ENCODE assay signal across 24 cellular contexts in the genomic region with DNA sequence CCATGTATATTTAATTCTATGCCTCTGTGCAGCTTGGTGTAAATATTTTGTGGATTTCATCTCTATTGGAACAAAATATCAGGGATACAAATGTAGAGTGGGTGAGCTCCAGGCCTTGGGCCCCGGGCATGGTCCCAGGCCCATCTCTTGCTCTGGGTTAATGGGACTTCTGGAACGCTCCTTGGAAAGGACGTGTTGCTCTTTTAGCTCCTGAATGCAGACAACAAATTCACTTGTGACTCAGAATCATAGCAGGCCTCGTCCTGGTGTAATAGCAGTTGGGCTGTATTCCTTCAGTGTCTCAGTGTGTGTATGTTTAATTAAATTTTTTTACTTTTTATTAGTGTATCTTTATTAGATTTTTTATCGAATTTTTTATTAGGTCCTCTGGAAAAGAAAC.
"Had no signal": no experiment of that assay in that cellular context is flagged by ENCODE, and none has a peak within 500 bp of the region (broad histone marks: within the 10 kb centered on the region; RNA-seq: fewer than 3 reads in every experiment).

No MANE protein-coding gene starts in this region.

- DNase-seq: activated B cell treated with CpG ODN at 0.5 μM for 24 hours; activated CD4-positive, alpha-beta T cell treated with anti-CD3 and anti-CD28 coated beads for 36 hours; activated CD4-positive, alpha-beta T cell treated with anti-CD3 and anti-CD28 coated beads, Interleukin-2, amount 50 U/mL, for 4 hours; activated naive CD4-positive, alpha-beta T cell treated with anti-CD3 and anti-CD28 coated beads for 36 hours; activated naive CD8-positive, alpha-beta T cell treated with anti-CD3 and anti-CD28 coated beads, Interleukin-2, amount 10 ng/mL, durations not matched to agents 7 days and 5 days; activated T-cell treated with anti-CD3 and anti-CD28 coated beads, Interleukin-2, amount 50 U/mL, for 48 hours; amniotic stem cell; foreskin fibroblast; hippocampal formation; kidney glomerular epithelial cell; left lung; naive thymus-derived CD8-positive, alpha-beta T cell; posterior cingulate gyrus; retina; stimulated activated CD4-positive, alpha-beta T cell treated with anti-CD3 and anti-CD28 coated beads, Interleukin-12 subunit alpha, Interleukin-12 subunit beta, amount 100 ng/mL, for 4 hours; stimulated activated CD4-positive, alpha-beta T cell treated with anti-CD3 and anti-CD28 coated beads, Interleukin-4, amount 100 ng/mL, for 4 hours; stimulated activated naive CD8-positive, alpha-beta T cell treated with anti-CD3 and anti-CD28 coated beads, Interleukin-15, Interleukin-2, amounts not matched to agents 100 U/mL and 50 U/mL, for 24 hours; T-helper 9 cell; upper lobe of left lung had no signal

- H3K27ac ChIP-seq: cardiac muscle cell, left lung, neural progenitor cell, suprapubic skin, upper lobe of left lung had no signal

- H3K4me3 ChIP-seq: cardiac muscle cell, left lung, lung, neural progenitor cell, suprapubic skin, upper lobe of left lung had no signal

- ATAC-seq: activated CD4-positive, alpha-beta T cell treated with anti-CD3 and anti-CD28 coated beads for 36 hours; naive thymus-derived CD8-positive, alpha-beta T cell; stimulated activated naive CD8-positive, alpha-beta T cell treated with anti-CD3 and anti-CD28 coated beads, Interleukin-15, Interleukin-2, amounts not matched to agents 100 U/mL and 50 U/mL, for 24 hours had no signal

- H3K4me1 ChIP-seq: left lung, neural progenitor cell, suprapubic skin had no signal

- H3K9ac ChIP-seq: neural progenitor cell had no signal

- FAIRE-seq: endometrium had no signal

- H3K36me3 ChIP-seq: cardiac muscle cell, left lung, neural progenitor cell, suprapubic skin, upper lobe of left lung had no signal

- H3K9me3 ChIP-seq: left lung, suprapubic skin, upper lobe of left lung had no signal

- H3K27me3 ChIP-seq: left lung, neural progenitor cell, suprapubic skin, upper lobe of left lung had no signal
